Comparison of ENCODE assay signal across 1 cellular context in the genomic region with DNA sequence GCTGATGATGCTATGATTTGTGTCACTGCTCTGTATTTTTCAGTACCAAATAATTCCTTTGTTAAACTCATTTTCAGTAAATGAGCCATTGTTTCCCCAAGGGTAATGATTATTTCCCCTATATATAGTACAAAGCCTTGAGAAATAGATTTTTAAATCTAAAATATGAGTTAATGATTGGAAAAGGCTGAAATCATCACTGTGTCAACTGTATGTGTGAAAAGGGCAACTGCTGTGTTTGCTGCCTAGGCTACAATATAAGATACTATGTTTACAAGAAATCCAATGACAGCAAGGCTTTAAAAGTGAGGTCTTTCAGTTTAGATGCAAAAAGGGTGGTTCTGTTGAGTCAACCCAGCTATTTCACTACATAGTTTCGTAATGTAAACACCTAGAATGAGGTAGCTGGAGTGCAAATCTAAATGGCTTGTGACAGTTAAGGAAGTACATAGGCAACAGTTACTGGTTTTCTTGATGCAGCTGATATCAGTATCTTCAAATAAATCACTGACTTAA.
TF ChIP-seq lines count a peak whose summit lies in the region.

No MANE protein-coding gene starts in this region.

TF ChIP-seq in GM12878, 131 proteins besides CTCF, POLR2A, EP300 and RAD21 (continued from another document and continues in another):
- TF ChIP-seq, protein P1, sequence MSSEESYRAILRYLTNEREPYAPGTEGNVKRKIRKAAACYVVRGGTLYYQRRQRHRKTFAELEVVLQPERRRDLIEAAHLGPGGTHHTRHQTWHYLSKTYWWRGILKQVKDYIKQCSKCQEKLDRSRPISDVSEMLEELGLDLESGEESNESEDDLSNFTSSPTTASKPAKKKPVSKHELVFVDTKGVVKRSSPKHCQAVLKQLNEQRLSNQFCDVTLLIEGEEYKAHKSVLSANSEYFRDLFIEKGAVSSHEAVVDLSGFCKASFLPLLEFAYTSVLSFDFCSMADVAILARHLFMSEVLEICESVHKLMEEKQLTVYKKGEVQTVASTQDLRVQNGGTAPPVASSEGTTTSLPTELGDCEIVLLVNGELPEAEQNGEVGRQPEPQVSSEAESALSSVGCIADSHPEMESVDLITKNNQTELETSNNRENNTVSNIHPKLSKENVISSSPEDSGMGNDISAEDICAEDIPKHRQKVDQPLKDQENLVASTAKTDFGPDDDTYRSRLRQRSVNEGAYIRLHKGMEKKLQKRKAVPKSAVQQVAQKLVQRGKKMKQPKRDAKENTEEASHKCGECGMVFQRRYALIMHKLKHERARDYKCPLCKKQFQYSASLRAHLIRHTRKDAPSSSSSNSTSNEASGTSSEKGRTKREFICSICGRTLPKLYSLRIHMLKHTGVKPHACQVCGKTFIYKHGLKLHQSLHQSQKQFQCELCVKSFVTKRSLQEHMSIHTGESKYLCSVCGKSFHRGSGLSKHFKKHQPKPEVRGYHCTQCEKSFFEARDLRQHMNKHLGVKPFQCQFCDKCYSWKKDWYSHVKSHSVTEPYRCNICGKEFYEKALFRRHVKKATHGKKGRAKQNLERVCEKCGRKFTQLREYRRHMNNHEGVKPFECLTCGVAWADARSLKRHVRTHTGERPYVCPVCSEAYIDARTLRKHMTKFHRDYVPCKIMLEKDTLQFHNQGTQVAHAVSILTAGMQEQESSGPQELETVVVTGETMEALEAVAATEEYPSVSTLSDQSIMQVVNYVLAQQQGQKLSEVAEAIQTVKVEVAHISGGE (CRISPR knock-in tag; IDR thresholded peaks at IDR 0.05) = no peak
- TF ChIP-seq PAX8 (IDR thresholded peaks at IDR 0.05) (no peak), CHD1 (IDR thresholded peaks at IDR 0.05; ENCODE audit: low read depth, low read length) (no peak), SIX5 (IDR thresholded peaks at IDR 0.05; ENCODE audit: low read depth, low read length, severe bottlenecking) (no peak), SPI1 (IDR thresholded peaks at IDR 0.05; ENCODE audit: borderline replicate concordance, insufficient read depth, low read depth, low read length) (no peak), CBFB (IDR thresholded peaks at IDR 0.05; ENCODE audit: low read depth) (0 out of 2 replicates have a peak, but pooled peaks have one; percentile 46), CHD4 (IDR thresholded peaks at IDR 0.05) (no peak), ZNF207 (IDR thresholded peaks at IDR 0.05; ENCODE audit: borderline replicate concordance) (no peak), SUZ12 (IDR thresholded peaks at IDR 0.05; ENCODE audit: unreplicated experiment) (no peak), EED (IDR thresholded peaks at IDR 0.05; ENCODE audit: low read depth) (no peak), ZSCAN29 (IDR thresholded peaks at IDR 0.05) (no peak), MXI1 (IDR thresholded peaks at IDR 0.05; ENCODE audit: low read depth, low read length) (peak; percentile 43; the same call in 1 of the 2 replicates), CREM (IDR thresholded peaks at IDR 0.05; ENCODE audit: low read depth) (peak; percentile 76), KDM1A (IDR thresholded peaks at IDR 0.05; ENCODE audit: borderline replicate concordance) (no peak), STAT1 (conservative IDR thresholded peaks at IDR 0.05) (no peak), BMI1 (IDR thresholded peaks at IDR 0.05; ENCODE audit: borderline replicate concordance) (peak; percentile 71), HDGF (IDR thresholded peaks at IDR 0.05) (no peak), STAT3 (IDR thresholded peaks at IDR 0.05; ENCODE audit: low read depth, low read length) (peak; percentile 99), RUNX3 (IDR thresholded peaks at IDR 0.05; ENCODE audit: low read length) (peak; percentile 93), FOS (IDR thresholded peaks at IDR 0.05; ENCODE audit: borderline replicate concordance, extremely low read depth, insufficient read length) (no peak), NFIC (IDR thresholded peaks at IDR 0.05; ENCODE audit: low read depth, low read length) (peak; percentile 88), CHD2 (IDR thresholded peaks at IDR 0.05; ENCODE audit: borderline replicate concordance, low read depth, low read length) (peak; percentile 85), GATAD2B (conservative IDR thresholded peaks at IDR 0.05; ENCODE audit: low read depth) (no peak)
- TF ChIP-seq, protein P2, sequence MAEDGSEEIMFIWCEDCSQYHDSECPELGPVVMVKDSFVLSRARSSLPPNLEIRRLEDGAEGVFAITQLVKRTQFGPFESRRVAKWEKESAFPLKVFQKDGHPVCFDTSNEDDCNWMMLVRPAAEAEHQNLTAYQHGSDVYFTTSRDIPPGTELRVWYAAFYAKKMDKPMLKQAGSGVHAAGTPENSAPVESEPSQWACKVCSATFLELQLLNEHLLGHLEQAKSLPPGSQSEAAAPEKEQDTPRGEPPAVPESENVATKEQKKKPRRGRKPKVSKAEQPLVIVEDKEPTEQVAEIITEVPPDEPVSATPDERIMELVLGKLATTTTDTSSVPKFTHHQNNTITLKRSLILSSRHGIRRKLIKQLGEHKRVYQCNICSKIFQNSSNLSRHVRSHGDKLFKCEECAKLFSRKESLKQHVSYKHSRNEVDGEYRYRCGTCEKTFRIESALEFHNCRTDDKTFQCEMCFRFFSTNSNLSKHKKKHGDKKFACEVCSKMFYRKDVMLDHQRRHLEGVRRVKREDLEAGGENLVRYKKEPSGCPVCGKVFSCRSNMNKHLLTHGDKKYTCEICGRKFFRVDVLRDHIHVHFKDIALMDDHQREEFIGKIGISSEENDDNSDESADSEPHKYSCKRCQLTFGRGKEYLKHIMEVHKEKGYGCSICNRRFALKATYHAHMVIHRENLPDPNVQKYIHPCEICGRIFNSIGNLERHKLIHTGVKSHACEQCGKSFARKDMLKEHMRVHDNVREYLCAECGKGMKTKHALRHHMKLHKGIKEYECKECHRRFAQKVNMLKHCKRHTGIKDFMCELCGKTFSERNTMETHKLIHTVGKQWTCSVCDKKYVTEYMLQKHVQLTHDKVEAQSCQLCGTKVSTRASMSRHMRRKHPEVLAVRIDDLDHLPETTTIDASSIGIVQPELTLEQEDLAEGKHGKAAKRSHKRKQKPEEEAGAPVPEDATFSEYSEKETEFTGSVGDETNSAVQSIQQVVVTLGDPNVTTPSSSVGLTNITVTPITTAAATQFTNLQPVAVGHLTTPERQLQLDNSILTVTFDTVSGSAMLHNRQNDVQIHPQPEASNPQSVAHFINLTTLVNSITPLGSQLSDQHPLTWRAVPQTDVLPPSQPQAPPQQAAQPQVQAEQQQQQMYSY (CRISPR knock-in tag; IDR thresholded peaks at IDR 0.05) = no peak
- TF ChIP-seq, protein P3, sequence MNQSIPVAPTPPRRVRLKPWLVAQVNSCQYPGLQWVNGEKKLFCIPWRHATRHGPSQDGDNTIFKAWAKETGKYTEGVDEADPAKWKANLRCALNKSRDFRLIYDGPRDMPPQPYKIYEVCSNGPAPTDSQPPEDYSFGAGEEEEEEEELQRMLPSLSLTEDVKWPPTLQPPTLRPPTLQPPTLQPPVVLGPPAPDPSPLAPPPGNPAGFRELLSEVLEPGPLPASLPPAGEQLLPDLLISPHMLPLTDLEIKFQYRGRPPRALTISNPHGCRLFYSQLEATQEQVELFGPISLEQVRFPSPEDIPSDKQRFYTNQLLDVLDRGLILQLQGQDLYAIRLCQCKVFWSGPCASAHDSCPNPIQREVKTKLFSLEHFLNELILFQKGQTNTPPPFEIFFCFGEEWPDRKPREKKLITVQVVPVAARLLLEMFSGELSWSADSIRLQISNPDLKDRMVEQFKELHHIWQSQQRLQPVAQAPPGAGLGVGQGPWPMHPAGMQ (IDR thresholded peaks at IDR 0.05; ENCODE audit: borderline replicate concordance) = no peak
- TF ChIP-seq, protein P4, sequence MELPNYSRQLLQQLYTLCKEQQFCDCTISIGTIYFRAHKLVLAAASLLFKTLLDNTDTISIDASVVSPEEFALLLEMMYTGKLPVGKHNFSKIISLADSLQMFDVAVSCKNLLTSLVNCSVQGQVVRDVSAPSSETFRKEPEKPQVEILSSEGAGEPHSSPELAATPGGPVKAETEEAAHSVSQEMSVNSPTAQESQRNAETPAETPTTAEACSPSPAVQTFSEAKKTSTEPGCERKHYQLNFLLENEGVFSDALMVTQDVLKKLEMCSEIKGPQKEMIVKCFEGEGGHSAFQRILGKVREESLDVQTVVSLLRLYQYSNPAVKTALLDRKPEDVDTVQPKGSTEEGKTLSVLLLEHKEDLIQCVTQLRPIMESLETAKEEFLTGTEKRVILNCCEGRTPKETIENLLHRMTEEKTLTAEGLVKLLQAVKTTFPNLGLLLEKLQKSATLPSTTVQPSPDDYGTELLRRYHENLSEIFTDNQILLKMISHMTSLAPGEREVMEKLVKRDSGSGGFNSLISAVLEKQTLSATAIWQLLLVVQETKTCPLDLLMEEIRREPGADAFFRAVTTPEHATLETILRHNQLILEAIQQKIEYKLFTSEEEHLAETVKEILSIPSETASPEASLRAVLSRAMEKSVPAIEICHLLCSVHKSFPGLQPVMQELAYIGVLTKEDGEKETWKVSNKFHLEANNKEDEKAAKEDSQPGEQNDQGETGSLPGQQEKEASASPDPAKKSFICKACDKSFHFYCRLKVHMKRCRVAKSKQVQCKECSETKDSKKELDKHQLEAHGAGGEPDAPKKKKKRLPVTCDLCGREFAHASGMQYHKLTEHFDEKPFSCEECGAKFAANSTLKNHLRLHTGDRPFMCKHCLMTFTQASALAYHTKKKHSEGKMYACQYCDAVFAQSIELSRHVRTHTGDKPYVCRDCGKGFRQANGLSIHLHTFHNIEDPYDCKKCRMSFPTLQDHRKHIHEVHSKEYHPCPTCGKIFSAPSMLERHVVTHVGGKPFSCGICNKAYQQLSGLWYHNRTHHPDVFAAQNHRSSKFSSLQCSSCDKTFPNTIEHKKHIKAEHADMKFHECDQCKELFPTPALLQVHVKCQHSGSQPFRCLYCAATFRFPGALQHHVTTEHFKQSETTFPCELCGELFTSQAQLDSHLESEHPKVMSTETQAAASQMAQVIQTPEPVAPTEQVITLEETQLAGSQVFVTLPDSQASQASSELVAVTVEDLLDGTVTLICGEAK (IDR thresholded peaks at IDR 0.05; ENCODE audit: borderline replicate concordance) = no peak; the same call in 1 of the 2 replicates
- TF ChIP-seq, protein P5, sequence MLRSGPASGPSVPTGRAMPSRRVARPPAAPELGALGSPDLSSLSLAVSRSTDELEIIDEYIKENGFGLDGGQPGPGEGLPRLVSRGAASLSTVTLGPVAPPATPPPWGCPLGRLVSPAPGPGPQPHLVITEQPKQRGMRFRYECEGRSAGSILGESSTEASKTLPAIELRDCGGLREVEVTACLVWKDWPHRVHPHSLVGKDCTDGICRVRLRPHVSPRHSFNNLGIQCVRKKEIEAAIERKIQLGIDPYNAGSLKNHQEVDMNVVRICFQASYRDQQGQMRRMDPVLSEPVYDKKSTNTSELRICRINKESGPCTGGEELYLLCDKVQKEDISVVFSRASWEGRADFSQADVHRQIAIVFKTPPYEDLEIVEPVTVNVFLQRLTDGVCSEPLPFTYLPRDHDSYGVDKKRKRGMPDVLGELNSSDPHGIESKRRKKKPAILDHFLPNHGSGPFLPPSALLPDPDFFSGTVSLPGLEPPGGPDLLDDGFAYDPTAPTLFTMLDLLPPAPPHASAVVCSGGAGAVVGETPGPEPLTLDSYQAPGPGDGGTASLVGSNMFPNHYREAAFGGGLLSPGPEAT (IDR thresholded peaks at IDR 0.05; ENCODE audit: low read depth) = peak; percentile 71; the same call in 1 of the 2 replicates
- TF ChIP-seq, protein P6, sequence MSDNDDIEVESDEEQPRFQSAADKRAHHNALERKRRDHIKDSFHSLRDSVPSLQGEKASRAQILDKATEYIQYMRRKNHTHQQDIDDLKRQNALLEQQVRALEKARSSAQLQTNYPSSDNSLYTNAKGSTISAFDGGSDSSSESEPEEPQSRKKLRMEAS (IDR thresholded peaks at IDR 0.05; ENCODE audit: low read depth, low read length) = no peak
- TF ChIP-seq, protein P7, sequence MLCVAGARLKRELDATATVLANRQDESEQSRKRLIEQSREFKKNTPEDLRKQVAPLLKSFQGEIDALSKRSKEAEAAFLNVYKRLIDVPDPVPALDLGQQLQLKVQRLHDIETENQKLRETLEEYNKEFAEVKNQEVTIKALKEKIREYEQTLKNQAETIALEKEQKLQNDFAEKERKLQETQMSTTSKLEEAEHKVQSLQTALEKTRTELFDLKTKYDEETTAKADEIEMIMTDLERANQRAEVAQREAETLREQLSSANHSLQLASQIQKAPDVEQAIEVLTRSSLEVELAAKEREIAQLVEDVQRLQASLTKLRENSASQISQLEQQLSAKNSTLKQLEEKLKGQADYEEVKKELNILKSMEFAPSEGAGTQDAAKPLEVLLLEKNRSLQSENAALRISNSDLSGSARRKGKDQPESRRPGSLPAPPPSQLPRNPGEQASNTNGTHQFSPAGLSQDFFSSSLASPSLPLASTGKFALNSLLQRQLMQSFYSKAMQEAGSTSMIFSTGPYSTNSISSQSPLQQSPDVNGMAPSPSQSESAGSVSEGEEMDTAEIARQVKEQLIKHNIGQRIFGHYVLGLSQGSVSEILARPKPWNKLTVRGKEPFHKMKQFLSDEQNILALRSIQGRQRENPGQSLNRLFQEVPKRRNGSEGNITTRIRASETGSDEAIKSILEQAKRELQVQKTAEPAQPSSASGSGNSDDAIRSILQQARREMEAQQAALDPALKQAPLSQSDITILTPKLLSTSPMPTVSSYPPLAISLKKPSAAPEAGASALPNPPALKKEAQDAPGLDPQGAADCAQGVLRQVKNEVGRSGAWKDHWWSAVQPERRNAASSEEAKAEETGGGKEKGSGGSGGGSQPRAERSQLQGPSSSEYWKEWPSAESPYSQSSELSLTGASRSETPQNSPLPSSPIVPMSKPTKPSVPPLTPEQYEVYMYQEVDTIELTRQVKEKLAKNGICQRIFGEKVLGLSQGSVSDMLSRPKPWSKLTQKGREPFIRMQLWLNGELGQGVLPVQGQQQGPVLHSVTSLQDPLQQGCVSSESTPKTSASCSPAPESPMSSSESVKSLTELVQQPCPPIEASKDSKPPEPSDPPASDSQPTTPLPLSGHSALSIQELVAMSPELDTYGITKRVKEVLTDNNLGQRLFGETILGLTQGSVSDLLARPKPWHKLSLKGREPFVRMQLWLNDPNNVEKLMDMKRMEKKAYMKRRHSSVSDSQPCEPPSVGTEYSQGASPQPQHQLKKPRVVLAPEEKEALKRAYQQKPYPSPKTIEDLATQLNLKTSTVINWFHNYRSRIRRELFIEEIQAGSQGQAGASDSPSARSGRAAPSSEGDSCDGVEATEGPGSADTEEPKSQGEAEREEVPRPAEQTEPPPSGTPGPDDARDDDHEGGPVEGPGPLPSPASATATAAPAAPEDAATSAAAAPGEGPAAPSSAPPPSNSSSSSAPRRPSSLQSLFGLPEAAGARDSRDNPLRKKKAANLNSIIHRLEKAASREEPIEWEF (IDR thresholded peaks at IDR 0.05; ENCODE audit: insufficient replicate concordance, low read depth, low read length) = peak; percentile 37
- TF ChIP-seq, protein P8, sequence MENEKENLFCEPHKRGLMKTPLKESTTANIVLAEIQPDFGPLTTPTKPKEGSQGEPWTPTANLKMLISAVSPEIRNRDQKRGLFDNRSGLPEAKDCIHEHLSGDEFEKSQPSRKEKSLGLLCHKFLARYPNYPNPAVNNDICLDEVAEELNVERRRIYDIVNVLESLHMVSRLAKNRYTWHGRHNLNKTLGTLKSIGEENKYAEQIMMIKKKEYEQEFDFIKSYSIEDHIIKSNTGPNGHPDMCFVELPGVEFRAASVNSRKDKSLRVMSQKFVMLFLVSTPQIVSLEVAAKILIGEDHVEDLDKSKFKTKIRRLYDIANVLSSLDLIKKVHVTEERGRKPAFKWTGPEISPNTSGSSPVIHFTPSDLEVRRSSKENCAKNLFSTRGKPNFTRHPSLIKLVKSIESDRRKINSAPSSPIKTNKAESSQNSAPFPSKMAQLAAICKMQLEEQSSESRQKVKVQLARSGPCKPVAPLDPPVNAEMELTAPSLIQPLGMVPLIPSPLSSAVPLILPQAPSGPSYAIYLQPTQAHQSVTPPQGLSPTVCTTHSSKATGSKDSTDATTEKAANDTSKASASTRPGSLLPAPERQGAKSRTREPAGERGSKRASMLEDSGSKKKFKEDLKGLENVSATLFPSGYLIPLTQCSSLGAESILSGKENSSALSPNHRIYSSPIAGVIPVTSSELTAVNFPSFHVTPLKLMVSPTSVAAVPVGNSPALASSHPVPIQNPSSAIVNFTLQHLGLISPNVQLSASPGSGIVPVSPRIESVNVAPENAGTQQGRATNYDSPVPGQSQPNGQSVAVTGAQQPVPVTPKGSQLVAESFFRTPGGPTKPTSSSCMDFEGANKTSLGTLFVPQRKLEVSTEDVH (IDR thresholded peaks at IDR 0.05; ENCODE audit: low read depth, partially characterized antibody) = no peak
